8 cellular contexts compared by ENCODE assay signal in the genomic region with DNA sequence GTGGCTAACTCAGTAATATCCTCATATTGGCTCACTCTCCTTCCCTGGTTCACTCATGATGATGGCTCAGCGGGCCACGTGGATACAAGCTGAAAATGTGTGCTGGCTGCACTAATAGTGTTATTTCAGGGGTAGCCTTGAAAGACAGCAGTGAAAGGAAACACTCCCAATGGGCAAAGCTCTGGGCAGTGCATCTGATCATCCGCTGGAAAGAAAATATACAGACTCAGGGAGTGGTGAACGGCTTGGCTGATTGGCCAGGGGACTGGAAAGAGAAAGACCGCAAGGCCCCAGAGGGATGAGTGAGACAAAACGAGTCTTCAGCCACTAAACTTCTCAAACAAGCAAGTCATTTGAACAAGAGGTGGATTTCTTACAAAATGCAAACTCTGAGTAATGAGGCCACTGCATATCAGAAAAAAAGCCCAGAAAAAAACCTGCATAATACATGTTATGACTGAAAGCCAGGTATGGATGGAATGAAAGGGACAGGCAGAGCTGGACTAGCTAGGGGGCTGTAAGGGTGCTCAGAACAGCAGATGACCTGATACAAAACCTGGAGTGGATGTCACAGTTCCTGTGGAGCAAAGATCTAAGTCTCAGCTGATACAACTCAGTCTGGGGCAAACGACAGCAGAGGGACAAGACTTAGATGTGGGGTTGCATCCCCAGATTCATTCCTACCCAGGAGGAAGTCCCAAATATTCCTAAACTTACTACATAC. TPM values are rescaled to one million over a fixed set of nuclear protein-coding genes. Genes with fewer than 3 reads are reported as not detected.
DNase-seq lines count a peak whose midpoint lies in the region; ATAC-seq and TF ChIP-seq lines count a peak whose summit lies in the region.

No MANE protein-coding gene starts in this region.

- H3K36me3 Mint-ChIP-seq in CD8-positive, alpha-beta T cell = peaks cover 29% of the 10 kb centered on the region

- H3K4me3 Mint-ChIP-seq in CD8-positive, alpha-beta T cell = no peak overlapping the region

- no peaks in the 10 kb centered on the region for H3K27me3 Mint-ChIP-seq in CD8-positive, alpha-beta T cell (ENCODE audit: low read depth)

- CTCF ChIA-PET in CD8-positive, alpha-beta T cell (lab: Charles Lee) = interaction anchor here (0.8 to 6.9 kb wide), 20 partner anchors 8 to 292 kb away, joined by 3 to 225 read pairs (median 12); partner anchors contain the start of gene CMTM7
- CTCF ChIA-PET in HEK293T (lab: Yijun Ruan, JAX) = interaction anchor here (1.2 kb wide), 1 partner anchor 14 kb away, joined by 4 read pairs; no protein-coding TSS in a partner anchor

- intact Hi-C loops in CD8-positive, alpha-beta T cell (cut with DNase I, micrococcal nuclease) = loop anchor here (2.0 to 5.0 kb wide), 3 partner anchors 37 to 292 kb away; no protein-coding TSS in a partner anchor
- intact Hi-C loops in left lung (cut with DNase I) = no loop called here

- H3K4me3 ChIP-seq in CD8-positive, alpha-beta T cell (ENCODE audit: low read depth, low read length) = no peak overlapping the region
- no peak overlapping the region for H3K4me3 ChIP-seq in left lung

- H3K9me3 ChIP-seq in CD8-positive, alpha-beta T cell (ENCODE audit: low read length) = no peaks in the 10 kb centered on the region
- no peaks in the 10 kb centered on the region for H3K9me3 ChIP-seq in left lung

- H3K27ac Mint-ChIP-seq in CD8-positive, alpha-beta T cell = peak overlapping the region; percentile 66

- TF ChIP-seq CTCF in CD8-positive, alpha-beta T cell (IDR thresholded peaks at IDR 0.05) = no peak
- TF ChIP-seq CTCF in left lung (IDR thresholded peaks at IDR 0.05) = no peak

- no peaks in the 10 kb centered on the region for H3K36me3 ChIP-seq in CD8-positive, alpha-beta T cell (ENCODE audit: insufficient read depth, low read length)
- peaks cover 0 to 14% of the 10 kb centered on the region in 2 donors for H3K36me3 ChIP-seq in left lung

- H3K27me3 ChIP-seq in CD8-positive, alpha-beta T cell (ENCODE audit: insufficient read depth, low read length) = no peaks in the 10 kb centered on the region
- H3K27me3 ChIP-seq in left lung = no peaks in the 10 kb centered on the region

- no peak overlapping the region for H3K27ac ChIP-seq in CD8-positive, alpha-beta T cell (ENCODE audit: low read depth, low read length)
- peak overlapping the region in 1 of 2 donors; percentile 61 for H3K27ac ChIP-seq in left lung

- no peaks in the 10 kb centered on the region for H3K9me3 Mint-ChIP-seq in CD8-positive, alpha-beta T cell

- H3K4me1 Mint-ChIP-seq in CD8-positive, alpha-beta T cell (ENCODE audit: low read depth) = peaks cover 47% of the 10 kb centered on the region

- ATAC-seq in CD8-positive, alpha-beta T cell = no peak
- ATAC-seq in GM21447 (IDR thresholded peaks at IDR 0.05; ENCODE audit: unreplicated experiment) = peak; percentile 31
- ATAC-seq in HG03521 (IDR thresholded peaks at IDR 0.05; ENCODE audit: unreplicated experiment) = peak; percentile 20
- ATAC-seq in left lung = no peak

- no peak for DNase-seq in CD8-positive, alpha-beta T cell
- DNase-seq in fibroblast of gingiva (ENCODE audit: low read depth) (peak; percentile 41), HEK293T (ENCODE audit: extremely low spot score) (no peak), NCI-H2081 treated with DMSO at 0.1 percent for 48 hours (lab: John Stamatoyannopoulos, UW) (no peak), left lung (no peak)
- no peak for DNase-seq in activated effector memory CD4-positive, alpha-beta T cell treated with Interleukin-2 at 50 U/mL for 16 hours

- POLR2A ChIA-PET in CD8-positive, alpha-beta T cell (lab: Charles Lee) = interaction anchor here (1.6 to 2.3 kb wide), 2 partner anchors 36 to 93 kb away, joined by 5 to 8 read pairs; no protein-coding TSS in a partner anchor
- POLR2A ChIA-PET in HEK293T (lab: Yijun Ruan, JAX) = no interaction called here

- peaks cover 15% of the 10 kb centered on the region for H3K4me1 ChIP-seq in CD8-positive, alpha-beta T cell (ENCODE audit: insufficient read depth, low read length)
- peaks cover 0 to 60% of the 10 kb centered on the region in 2 donors for H3K4me1 ChIP-seq in left lung

TF ChIP-seq in HEK293T, 16 proteins besides CTCF, POLR2A, EP300 and RAD21:
- TF ChIP-seq HDGF (IDR thresholded peaks at IDR 0.05; ENCODE audit: borderline replicate concordance) (no peak), TARDBP (IDR thresholded peaks at IDR 0.05) (no peak), FOXM1 (IDR thresholded peaks at IDR 0.05; ENCODE audit: borderline replicate concordance) (no peak), FOXA1 (IDR thresholded peaks at IDR 0.05) (no peak), FOXK2 (IDR thresholded peaks at IDR 0.05) (no peak), PKNOX1 (IDR thresholded peaks at IDR 0.05) (no peak), ZNF384 (IDR thresholded peaks at IDR 0.05) (no peak), LEF1 (IDR thresholded peaks at IDR 0.05; ENCODE audit: borderline replicate concordance) (no peak), CTBP1 (IDR thresholded peaks at IDR 0.05; ENCODE audit: borderline replicate concordance) (no peak), SP1 (IDR thresholded peaks at IDR 0.05) (no peak), ELF4 (IDR thresholded peaks at IDR 0.05) (no peak), NFRKB (IDR thresholded peaks at IDR 0.05) (no peak)

RNA-seq across cellular contexts. Expression of gene CMTM6, which starts 33.3 kb away (rescaled TPM):
- 10 to 100 TPM; 34.7 to 35.0 TPM for total RNA-seq in CD8-positive, alpha-beta T cell
- 10 to 100 TPM; 67.9 to 83.8 TPM for total RNA-seq in left lung

Comparison
In these comparisons a context has a peak if more than half of its experiments do, and no peak if none do; other contexts are left out.
1. ATAC-seq: peak in GM21447 (single experiment) and HG03521 (single experiment); none in CD8-positive, alpha-beta T cell (single experiment) and left lung (single experiment).
2. intact Hi-C loops: an anchor here in CD8-positive, alpha-beta T cell (2.0 to 5.0 kb wide); none called in left lung.